ENCODE assay signal across 18 cellular contexts in genomic region chr11:88411265-88411664, GRCh38.
DNase-seq lines count a peak whose midpoint lies in the region; TF ChIP-seq lines count a peak whose summit lies in the region.
"Had no signal": no experiment of that assay in that cellular context is flagged by ENCODE, and none has a peak within 500 bp of the region (broad histone marks: within the 10 kb centered on the region; RNA-seq: fewer than 3 reads in every experiment).

No MANE protein-coding gene starts in this region.

- no peak overlapping the region for H3K4me3 Mint-ChIP-seq in type B pancreatic cell
- H3K4me3 Mint-ChIP-seq: activated CD4-positive, alpha-beta T cell treated with anti-CD3 and anti-CD28 coated beads, Interleukin-2, amount 10 ng/mL, durations not matched to agents 24 days and 14 days; activated T-cell treated with anti-CD3 and anti-CD28 coated beads, Interleukin-2, amount 50 U/mL, for 4 hours; GM23338; naive B cell had no signal

- no peaks in the 10 kb centered on the region for H3K36me3 Mint-ChIP-seq in type B pancreatic cell
- H3K36me3 Mint-ChIP-seq: naive B cell had no signal

- H3K27ac Mint-ChIP-seq in type B pancreatic cell: no peak overlapping the region
- H3K27ac Mint-ChIP-seq: activated CD4-positive, alpha-beta T cell treated with anti-CD3 and anti-CD28 coated beads, Interleukin-2, amount 10 ng/mL, durations not matched to agents 24 days and 14 days; GM23338; naive B cell had no signal

- no peaks in the 10 kb centered on the region for H3K36me3 ChIP-seq in ACC112 (ENCODE audit: insufficient read depth, low read length)
- H3K36me3 ChIP-seq: SJCRH30 had no signal

- H3K4me1 Mint-ChIP-seq in type B pancreatic cell (ENCODE audit: unreplicated experiment): peaks cover 20% of the 10 kb centered on the region
- H3K4me1 Mint-ChIP-seq: GM23338 had no signal

- no peaks in the 10 kb centered on the region for H3K27me3 ChIP-seq in ACC112 (ENCODE audit: insufficient read depth, low read length)
- H3K27me3 ChIP-seq: SJCRH30, testis had no signal

- TF ChIP-seq CTCF in astrocyte of the cerebellum (IDR thresholded peaks at IDR 0.05; ENCODE audit: low read depth, low read length, missing control alignments): no peak
- no peak for TF ChIP-seq CTCF in type B pancreatic cell (conservative IDR thresholded peaks at IDR 0.05)
- TF ChIP-seq CTCF in GM13976 (IDR thresholded peaks at IDR 0.05; ENCODE audit: borderline replicate concordance, control extremely low read depth, extremely low read depth, insufficient read depth, missing control alignments): no peak

- H3K4me3 ChIP-seq in ACC112 (ENCODE audit: low read depth, low read length) (no peak overlapping the region), astrocyte of the cerebellum (ENCODE audit: low read depth, low read length) (no peak overlapping the region)
- H3K4me3 ChIP-seq: coronary artery, GM23338, SJCRH30, testis had no signal

- no peak overlapping the region for H2AFZ ChIP-seq in ACC112 (ENCODE audit: low read length, unreplicated experiment)
- H2AFZ ChIP-seq: GM23338 had no signal

- peaks cover 30% of the 10 kb centered on the region for H3K4me1 ChIP-seq in ACC112 (ENCODE audit: control insufficient read depth, insufficient read depth, low read length, unreplicated experiment)
- H3K4me1 ChIP-seq: SJCRH30 had no signal

- H3K27me3 Mint-ChIP-seq in type B pancreatic cell: no peaks in the 10 kb centered on the region
- H3K27me3 Mint-ChIP-seq: activated CD4-positive, alpha-beta T cell treated with anti-CD3 and anti-CD28 coated beads, Interleukin-2, amount 10 ng/mL, durations not matched to agents 24 days and 14 days had no signal

- H3K9me3 Mint-ChIP-seq in type B pancreatic cell: no peaks in the 10 kb centered on the region
- H3K9me3 Mint-ChIP-seq: activated T-cell treated with anti-CD3 and anti-CD28 coated beads, Interleukin-2, amount 50 U/mL, for 4 hours; GM23338 had no signal

- H3K79me2 ChIP-seq in ACC112 (ENCODE audit: control insufficient read depth, insufficient read depth, low read length, unreplicated experiment): no peaks in the 10 kb centered on the region

- DNase-seq in HCEC 1CT (peak; percentile 96), astrocyte of the cerebellum (ENCODE audit: low read depth) (peak; percentile 93), foreskin melanocyte (peak; percentile 35), retina (no peak), type B pancreatic cell (ENCODE audit: extremely low spot score, unreplicated experiment) (no peak), GM13976 (ENCODE audit: low spot score) (no peak)
- DNase-seq in activated CD4-positive, alpha-beta T cell treated with anti-CD3 and anti-CD28 coated beads, Interleukin-2, amount 50 U/mL, for 48 hours: no peak
- DNase-seq: ACHN; activated CD4-positive, alpha-beta T cell treated with anti-CD3 and anti-CD28 coated beads, Interleukin-2, amount 10 ng/mL, durations not matched to agents 24 days and 14 days; activated T-cell treated with anti-CD3 and anti-CD28 coated beads, Interleukin-2, amount 50 U/mL, for 4 hours; naive B cell; SJCRH30; stimulated activated CD4-positive, alpha-beta T cell treated with anti-CD3 and anti-CD28 coated beads, Interleukin-2, amount 100 ng/mL, for 24 hours; T1000; testis had no signal

- H3K27ac ChIP-seq in ACC112 (ENCODE audit: low read depth, low read length): peak overlapping the region; percentile 30
- H3K27ac ChIP-seq: coronary artery, SJCRH30, testis had no signal

- in situ Hi-C loops in astrocyte of the cerebellum (cut with HindIII; ENCODE audit: low sequenced_read_pairs): loop anchor here (10.0 to 25.0 kb wide), 2 partner anchors 64 to 126 kb away; no protein-coding TSS in a partner anchor
- in situ Hi-C loops in GM13976 (cut with MboI; ENCODE audit: low sequenced_read_pairs, unreplicated experiment): no loop called here

Comparison
In these comparisons a context has a peak if more than half of its experiments do, and no peak if none do; other contexts are left out.
1. DNase-seq: peak in HCEC 1CT (single experiment), astrocyte of the cerebellum (single experiment) and foreskin melanocyte (single experiment); none in retina (single experiment), type B pancreatic cell (single experiment), GM13976 (single experiment) and activated CD4-positive, alpha-beta T cell treated with anti-CD3 and anti-CD28 coated beads, Interleukin-2, amount 50 U/mL, for 48 hours (0 of 2).